ENCODE assay signal across 1 cellular context in the genomic region with DNA sequence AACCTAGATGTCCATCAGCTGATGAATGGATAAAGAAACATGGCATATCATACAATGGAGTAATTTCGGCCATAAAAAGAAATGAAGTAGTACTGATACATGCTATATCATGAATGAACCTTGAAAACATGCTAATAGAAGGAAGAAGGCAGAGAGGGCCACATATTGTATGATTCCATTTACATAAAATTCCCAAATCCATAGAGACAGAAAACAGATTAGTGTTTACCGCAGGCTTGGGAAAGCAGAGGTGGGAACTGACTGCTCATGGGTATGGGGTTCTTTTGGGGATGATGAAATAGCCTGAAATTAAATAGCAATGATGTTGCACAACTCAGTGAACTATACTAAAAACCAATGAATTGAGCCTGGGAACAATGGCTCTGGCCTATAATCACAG.
TF ChIP-seq lines count a peak whose summit lies in the region.

No MANE protein-coding gene starts in this region.

TF ChIP-seq in K562, 482 proteins besides CTCF, POLR2A, EP300 and RAD21 (continued from another document):
- TF ChIP-seq ATF4 (CRISPR knock-in tag; IDR thresholded peaks at IDR 0.05): peak; percentile 56; the same call in 1 of the 2 replicates
- peak; percentile 69 for TF ChIP-seq CEBPB (tag; IDR thresholded peaks at IDR 0.05)
- no peak for TF ChIP-seq NR2C1 (IDR thresholded peaks at IDR 0.05)
- TF ChIP-seq NR2C1 (tag; IDR thresholded peaks at IDR 0.05): peak; percentile 73
- no peak for TF ChIP-seq ZNF239 (CRISPR knock-in tag; IDR thresholded peaks at IDR 0.05)
- TF ChIP-seq HNRNPLL (IDR thresholded peaks at IDR 0.05; ENCODE audit: low read depth, low read length, poor library complexity, severe bottlenecking): no peak
- peak; percentile 26; the same call in 1 of the 2 replicates for TF ChIP-seq ATF7 (IDR thresholded peaks at IDR 0.05)
- TF ChIP-seq HINFP (tag; conservative IDR thresholded peaks at IDR 0.05; ENCODE audit: low read depth): peak; percentile 58; the same call in 1 of the 2 replicates
- no peak for TF ChIP-seq HNRNPL (IDR thresholded peaks at IDR 0.05; ENCODE audit: low read depth, low read length)
- TF ChIP-seq IFI16 (CRISPR knock-in tag; IDR thresholded peaks at IDR 0.05): 0 out of 2 replicates have a peak, but pooled peaks have one; percentile 31
- no peak for TF ChIP-seq ZC3H11A (IDR thresholded peaks at IDR 0.05; ENCODE audit: low read depth, low read length)
- no peak for TF ChIP-seq ZNF699 (CRISPR knock-in tag; IDR thresholded peaks at IDR 0.05; ENCODE audit: insufficient replicate concordance)
- peak; percentile 56 for TF ChIP-seq SMAD4 (CRISPR knock-in tag; conservative IDR thresholded peaks at IDR 0.05)
- TF ChIP-seq MEF2D (tag; conservative IDR thresholded peaks at IDR 0.05; ENCODE audit: low read depth): 0 out of 2 replicates have a peak, but pooled peaks have one; percentile 47
- TF ChIP-seq DMBX1 (CRISPR knock-in tag; IDR thresholded peaks at IDR 0.05; ENCODE audit: borderline replicate concordance): peak; percentile 85; the same call in 1 of the 2 replicates
- no peak for TF ChIP-seq ZNF75A (CRISPR knock-in tag; IDR thresholded peaks at IDR 0.05)
- TF ChIP-seq EHMT2 (IDR thresholded peaks at IDR 0.05): no peak
- TF ChIP-seq, protein P1, sequence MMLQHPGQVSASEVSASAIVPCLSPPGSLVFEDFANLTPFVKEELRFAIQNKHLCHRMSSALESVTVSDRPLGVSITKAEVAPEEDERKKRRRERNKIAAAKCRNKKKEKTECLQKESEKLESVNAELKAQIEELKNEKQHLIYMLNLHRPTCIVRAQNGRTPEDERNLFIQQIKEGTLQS (IDR thresholded peaks at IDR 0.05): peak; percentile 80
- TF ChIP-seq, protein P1 (CRISPR knock-in tag; conservative IDR thresholded peaks at IDR 0.05): no peak
- peak; percentile 81 for TF ChIP-seq CEBPG (CRISPR knock-in tag; IDR thresholded peaks at IDR 0.05)
- peak; percentile 76 to 98 for TF ChIP-seq CEBPG (tag; conservative IDR thresholded peaks at IDR 0.05 in 1 of 2, IDR thresholded peaks at IDR 0.05 in 1 of 2)
- 0 out of 2 replicates have a peak, but pooled peaks have one; percentile 27 for TF ChIP-seq ZNF175 (CRISPR knock-in tag; IDR thresholded peaks at IDR 0.05; ENCODE audit: low read depth)
- peak; percentile 68; the same call in 1 of the 2 replicates for TF ChIP-seq SMAD3 (CRISPR knock-in tag; conservative IDR thresholded peaks at IDR 0.05)
- no peak for TF ChIP-seq CBX8 (IDR thresholded peaks at IDR 0.05; ENCODE audit: borderline replicate concordance, extremely low read depth, low read depth, low read length, poor library complexity, severe bottlenecking)
- peak; percentile 46 for TF ChIP-seq POLR2H (tag; IDR thresholded peaks at IDR 0.05; ENCODE audit: low read depth)
- TF ChIP-seq DDX20 (tag; IDR thresholded peaks at IDR 0.05; ENCODE audit: low read depth): peak; percentile 61
- 0 out of 2 replicates have a peak, but pooled peaks have one; percentile 35 for TF ChIP-seq ZNF668 (CRISPR knock-in tag; IDR thresholded peaks at IDR 0.05)
- TF ChIP-seq ETV1 (tag; conservative IDR thresholded peaks at IDR 0.05; ENCODE audit: low read depth): 0 out of 2 replicates have a peak, but pooled peaks have one; percentile 21
- peak; percentile 56; the same call in 1 of the 2 replicates for TF ChIP-seq GTF2A2 (tag; IDR thresholded peaks at IDR 0.05)
- no peak for TF ChIP-seq NFXL1 (CRISPR knock-in tag; IDR thresholded peaks at IDR 0.05)
- peak; percentile 27; the same call in 1 of the 2 replicates for TF ChIP-seq ZNF311 (CRISPR knock-in tag; IDR thresholded peaks at IDR 0.05)
- TF ChIP-seq, protein P2, sequence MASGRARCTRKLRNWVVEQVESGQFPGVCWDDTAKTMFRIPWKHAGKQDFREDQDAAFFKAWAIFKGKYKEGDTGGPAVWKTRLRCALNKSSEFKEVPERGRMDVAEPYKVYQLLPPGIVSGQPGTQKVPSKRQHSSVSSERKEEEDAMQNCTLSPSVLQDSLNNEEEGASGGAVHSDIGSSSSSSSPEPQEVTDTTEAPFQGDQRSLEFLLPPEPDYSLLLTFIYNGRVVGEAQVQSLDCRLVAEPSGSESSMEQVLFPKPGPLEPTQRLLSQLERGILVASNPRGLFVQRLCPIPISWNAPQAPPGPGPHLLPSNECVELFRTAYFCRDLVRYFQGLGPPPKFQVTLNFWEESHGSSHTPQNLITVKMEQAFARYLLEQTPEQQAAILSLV (tag; IDR thresholded peaks at IDR 0.05): peak; percentile 82; the same call in 1 of the 2 replicates
- peak; percentile 45; the same call in 1 of the 2 replicates for TF ChIP-seq L3MBTL2 (IDR thresholded peaks at IDR 0.05)
- TF ChIP-seq MYNN (IDR thresholded peaks at IDR 0.05): no peak
- no peak for TF ChIP-seq MYNN (CRISPR knock-in tag; IDR thresholded peaks at IDR 0.05)
